Comparison of ENCODE assay signal across 35 cellular contexts in the genomic region with DNA sequence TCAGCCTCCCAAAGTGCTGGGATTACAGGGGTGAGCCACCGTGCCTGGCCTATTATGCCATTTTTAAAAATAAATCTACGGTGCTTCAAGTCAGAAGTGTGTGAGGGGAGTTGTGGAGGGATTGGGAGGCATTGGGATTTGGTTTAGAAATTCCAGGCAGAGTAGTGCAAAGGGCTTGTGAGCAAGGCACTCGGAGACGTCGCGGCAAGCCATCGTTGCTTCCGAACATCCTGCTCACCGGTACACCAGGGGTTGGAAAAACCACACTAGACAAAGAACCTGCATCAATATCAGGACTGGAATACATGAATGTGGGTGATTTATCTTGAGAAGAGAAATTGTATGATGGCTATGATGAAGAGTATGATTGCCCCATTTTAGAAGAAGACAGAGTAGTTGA.
"Had no signal": no experiment of that assay in that cellular context is flagged by ENCODE, and none has a peak within 500 bp of the region (broad histone marks: within the 10 kb centered on the region; RNA-seq: fewer than 3 reads in every experiment).

No MANE protein-coding gene starts in this region.

- H3K9me3 ChIP-seq: MG63 had no signal

- H3K9ac ChIP-seq: KMS-11 had no signal

- H3K27ac ChIP-seq: KMS-11 had no signal

- H3K27me3 ChIP-seq: MG63 had no signal

- DNase-seq: Karpas-422, Kasumi-1, MG63, MM.1S, MV-4-11, NCI-H1048, NCI-H1092, NCI-H1092 treated with DMSO at 0.1 percent for 48 hours, NCI-H1105, NCI-H1105 treated with DMSO at 0.1 percent for 48 hours, NCI-H1417, NCI-H1417 treated with DMSO at 0.1 percent for 48 hours, NCI-H1436, NCI-H1436 treated with DMSO at 0.1 percent for 48 hours, NCI-H146, NCI-H1694, NCI-H1694 treated with DMSO at 0.1 percent for 48 hours, NCI-H187, NCI-H187 treated with DMSO at 0.1 percent for 48 hours, NCI-H1930, NCI-H2029, NCI-H2029 treated with DMSO at 0.1 percent for 48 hours, NCI-H2081, NCI-H2081 treated with DMSO at 0.1 percent for 48 hours, NCI-H2107, NCI-H2171, NCI-H2171 treated with DMSO at 0.1 percent for 48 hours, NCI-H2227 treated with DMSO at 0.1 percent for 48 hours, NCI-H226, NCI-H345, NCI-H446, NCI-H446 treated with DMSO at 0.1 percent for 48 hours, NCI-H510A, NCI-H510A treated with DMSO at 0.1 percent for 48 hours had no signal

- H3K4me3 ChIP-seq: MG63 had no signal

- H3K36me3 ChIP-seq: MG63 had no signal

- H3K4me2 ChIP-seq: KMS-11 had no signal
